25 cellular contexts compared by ENCODE assay signal in the genomic region with DNA sequence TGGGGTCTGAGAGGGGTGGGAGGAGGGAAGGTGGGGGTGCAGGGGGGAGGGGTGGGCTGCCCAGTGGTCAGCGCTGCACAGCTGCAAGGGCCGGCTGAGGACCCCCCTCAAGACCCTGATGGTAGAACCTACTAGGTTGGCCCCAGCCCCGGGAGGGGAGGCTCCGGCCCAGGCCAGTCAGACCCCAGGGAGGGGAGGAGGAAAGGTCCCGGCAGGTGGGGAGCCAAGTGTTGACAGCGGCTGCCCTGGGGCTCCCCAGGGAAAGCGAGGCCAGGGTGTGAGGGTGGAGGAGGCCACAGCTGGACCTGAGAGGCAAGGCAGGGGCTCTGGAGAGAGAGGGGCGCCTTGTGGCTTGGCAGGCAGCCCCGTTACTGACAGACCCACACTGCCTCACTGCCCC.
"Had no signal": no experiment of that assay in that cellular context is flagged by ENCODE, and none has a peak within 500 bp of the region (broad histone marks: within the 10 kb centered on the region; RNA-seq: fewer than 3 reads in every experiment).

No MANE protein-coding gene starts in this region.

- H3K36me3 ChIP-seq: colonic mucosa, esophagus muscularis mucosa, esophagus squamous epithelium, gastrocnemius medialis, gastroesophageal sphincter, heart left ventricle, heart right ventricle had no signal

- H3K4me1 Mint-ChIP-seq: endodermal cell had no signal

- H3K9me3 Mint-ChIP-seq: dendritic cell treated with granulocyte-macrophage colony-stimulating factor and Interleukin-4, amounts not matched to agents 40 ng/mL and 50 ng/mL, for 4 days; effector memory CD8-positive, alpha-beta T cell had no signal

- H3K4me3 Mint-ChIP-seq: dendritic cell treated with granulocyte-macrophage colony-stimulating factor and Interleukin-4, amounts not matched to agents 40 ng/mL and 50 ng/mL, for 4 days; effector memory CD8-positive, alpha-beta T cell; endodermal cell had no signal

- H3K4me3 ChIP-seq: colonic mucosa, coronary artery, dorsolateral prefrontal cortex, esophagus muscularis mucosa, esophagus squamous epithelium, gastrocnemius medialis, gastroesophageal sphincter, heart left ventricle, heart right ventricle had no signal

- H3K4me1 ChIP-seq: colonic mucosa, foreskin keratinocyte, gastrocnemius medialis, gastroesophageal sphincter, heart left ventricle had no signal

- H3K27ac Mint-ChIP-seq: dendritic cell treated with granulocyte-macrophage colony-stimulating factor and Interleukin-4, amounts not matched to agents 40 ng/mL and 50 ng/mL, for 4 days; effector memory CD8-positive, alpha-beta T cell; endodermal cell had no signal

- H3K27me3 ChIP-seq: colonic mucosa, foreskin keratinocyte had no signal

- DNase-seq: colonic mucosa; cortex of kidney; dermis blood vessel endothelial cell; dorsolateral prefrontal cortex; effector CD4-positive, alpha-beta T cell; effector CD8-positive, alpha-beta T cell; effector memory CD4-positive, alpha-beta T cell; effector memory CD8-positive, alpha-beta T cell; endodermal cell; erythroblast; esophagus squamous epithelium; foreskin fibroblast; foreskin keratinocyte; foreskin melanocyte; gastrocnemius medialis; glutamatergic neuron; head of caudate nucleus; heart left ventricle; heart right ventricle had no signal

- H3K27ac ChIP-seq: colonic mucosa, coronary artery, dorsolateral prefrontal cortex, epithelial cell of prostate, esophagus muscularis mucosa, esophagus squamous epithelium, foreskin keratinocyte, gastrocnemius medialis, gastroesophageal sphincter, heart left ventricle, heart right ventricle had no signal

- H3K27me3 Mint-ChIP-seq: dendritic cell treated with granulocyte-macrophage colony-stimulating factor and Interleukin-4, amounts not matched to agents 40 ng/mL and 50 ng/mL, for 4 days; effector memory CD8-positive, alpha-beta T cell had no signal

- ATAC-seq: effector memory CD8-positive, alpha-beta T cell; esophagus mucosa; foreskin keratinocyte; gastrocnemius medialis; gastroesophageal sphincter; heart left ventricle; heart right ventricle had no signal

- H3K9me3 ChIP-seq: colonic mucosa, esophagus muscularis mucosa, esophagus squamous epithelium, gastrocnemius medialis, gastroesophageal sphincter, heart left ventricle, heart right ventricle had no signal
